In the genomic region with DNA sequence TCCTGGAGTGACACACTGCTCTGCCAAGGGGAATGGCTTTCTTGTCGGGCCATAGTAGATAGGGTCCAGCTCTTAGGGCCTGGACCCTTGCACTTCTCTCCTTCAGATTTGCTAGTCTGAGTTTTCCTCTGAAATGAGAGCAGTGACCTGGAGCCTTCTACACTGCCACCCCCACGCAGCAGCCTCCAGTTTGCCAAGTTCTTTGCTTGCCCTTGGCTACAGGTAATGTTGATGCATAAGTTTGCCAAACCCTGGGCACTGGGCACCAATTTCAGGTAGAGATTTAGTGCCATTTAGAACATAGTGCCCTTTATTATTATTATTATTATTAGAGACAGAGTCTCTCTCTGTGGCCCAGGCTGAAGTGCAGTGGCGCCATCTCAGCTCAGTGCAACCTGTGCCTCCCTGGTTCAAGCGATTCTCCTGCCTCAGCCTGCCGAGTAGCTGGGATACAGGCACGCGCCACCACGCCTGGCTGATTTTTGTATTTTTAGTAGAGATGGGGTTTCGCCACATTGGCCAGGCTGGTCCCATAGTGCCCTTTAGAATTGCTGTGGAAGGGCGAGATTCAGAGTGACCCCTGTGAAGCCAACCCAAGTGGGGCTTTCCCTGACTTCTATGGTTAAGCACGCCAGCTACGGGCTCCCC, we compare ENCODE assay signal across 16 cellular contexts. TPM values are rescaled to one million over a fixed set of nuclear protein-coding genes. Genes with fewer than 3 reads are reported as not detected.
DNase-seq lines count a peak whose midpoint lies in the region; ATAC-seq and TF ChIP-seq lines count a peak whose summit lies in the region.
"Had no signal": no experiment of that assay in that cellular context is flagged by ENCODE, and none has a peak within 500 bp of the region (broad histone marks: within the 10 kb centered on the region; RNA-seq: fewer than 3 reads in every experiment).

No MANE protein-coding gene starts in this region.

- peaks cover 98% of the 10 kb centered on the region for H3K79me2 ChIP-seq in SU-DHL-6 (ENCODE audit: insufficient read depth, low read length)
- H3K79me2 ChIP-seq in mesendoderm (ENCODE audit: control insufficient read depth, insufficient read depth, low read length) = no peaks in the 10 kb centered on the region

- no peak overlapping the region for H2BK12ac ChIP-seq in mesenchymal stem cell (ENCODE audit: low read length in 2 of 2)

- in situ Hi-C loops in IMR-90 (cut with MboI; ENCODE audit: low sequenced_read_pairs) = no loop called here

- POLR2A ChIA-PET in IMR-90 (lab: Charles Lee; ENCODE audit: unreplicated experiment) = no interaction called here

- H3K9ac ChIP-seq in IMR-90 (ENCODE audit: low read depth, low read length) (no peak overlapping the region), SU-DHL-6 (ENCODE audit: low read length) (peak overlapping the region; percentile 14; the same call in 1 of the 2 replicates), mesenchymal stem cell (ENCODE audit: low read length) (no peak overlapping the region), mesendoderm (ENCODE audit: low read length) (no peak overlapping the region)

- peaks cover 18% of the 10 kb centered on the region; the same call in 1 of the 2 replicates for H3F3A ChIP-seq in SU-DHL-6 (ENCODE audit: insufficient read depth)

- peak overlapping the region; percentile 21; the same call in 1 of the 2 replicates for H2AK5ac ChIP-seq in IMR-90 (ENCODE audit: low read depth, low read length)
- H2AK5ac ChIP-seq in mesenchymal stem cell (ENCODE audit: low read length, severe bottlenecking) = no peak overlapping the region
- no peak overlapping the region for H2AK5ac ChIP-seq in mesendoderm (ENCODE audit: low read length)

- no peak overlapping the region for H3K14ac ChIP-seq in IMR-90 (replicated peaks; ENCODE audit: low read depth, low read length)
- H3K14ac ChIP-seq in mesenchymal stem cell (ENCODE audit: low read length in 2 of 2) = peak overlapping the region in 1 of 2 experiments; percentile 65

- intact Hi-C loops in IMR-90 (cut with micrococcal nuclease) = no loop called here
- intact Hi-C loops in aorta (cut with DNase I) = no loop called here

- H3K27ac ChIP-seq in IMR-90 (ENCODE audit: insufficient read depth, low read length) (no peak overlapping the region), SU-DHL-6 (ENCODE audit: low read depth, low read length) (peak overlapping the region; percentile 30; the same call in 1 of the 2 replicates), mesenchymal stem cell (ENCODE audit: low read length, poor library complexity, severe bottlenecking) (no peak overlapping the region), aorta (ENCODE audit: low read depth in 1 of 2, low read length in 2 of 2) (no peak overlapping the region), mesendoderm (ENCODE audit: low read depth, low read length) (no peak overlapping the region)

- no peak overlapping the region for H2BK120ac ChIP-seq in IMR-90 (ENCODE audit: low read depth, low read length)
- H2BK120ac ChIP-seq in mesenchymal stem cell (ENCODE audit: low read depth, low read length) = no peak overlapping the region
- H2BK120ac ChIP-seq in mesendoderm (ENCODE audit: low read depth, low read length) = no peak overlapping the region

- dilution Hi-C loops in IMR-90 (cut with HindIII; ENCODE audit: low sequenced_read_pairs, unreplicated experiment) = no loop called here

- H3K4me1 ChIP-seq in IMR-90 (ENCODE audit: control insufficient read depth, insufficient read depth, low read length) (peaks cover 2% of the 10 kb centered on the region; the same call in 1 of the 2 replicates), mesenchymal stem cell (ENCODE audit: control insufficient read depth, insufficient read depth, low read depth, low read length) (peaks cover 2% of the 10 kb centered on the region), aorta (ENCODE audit: control insufficient read depth in 1 of 2, insufficient read depth in 2 of 2, low read length in 2 of 2) (no peaks in the 10 kb centered on the region), mesendoderm (ENCODE audit: control insufficient read depth, low read depth, low read length) (no peaks in the 10 kb centered on the region)

- WGBS in IMR-90 (ENCODE audit: extremely low coverage in 2 of 2, insufficient read length in 1 of 2), 2 experiments = no CpG with 5 or more reads among the region's 12 CpGs
- 96% methylated on average over 12 of the region's 12 CpGs for WGBS in mesenchymal stem cell
- 75 to 84% methylated on average over 12 of the region's 12 CpGs for WGBS in aorta, 2 donors
- WGBS in mesendoderm (ENCODE audit: extremely low coverage, insufficient coverage, low lambda C conversion rate) = no CpG with 5 or more reads among the region's 12 CpGs

- H4K8ac ChIP-seq in IMR-90 (ENCODE audit: low read depth in 2 of 2, low read length in 2 of 2) = no peak overlapping the region
- H4K8ac ChIP-seq in mesenchymal stem cell (ENCODE audit: low read length) = no peak overlapping the region
- H4K8ac ChIP-seq in mesendoderm (ENCODE audit: low read depth, low read length) = no peak overlapping the region

- no TSS peak for BruUV-seq in IMR-90 (replicated peaks; lab: Mats Ljungman, UMichigan)

- H2AFZ ChIP-seq in IMR-90 (replicated peaks; ENCODE audit: low read length, poor library complexity) (no peak overlapping the region), SU-DHL-6 (ENCODE audit: low read depth, low read length, severe bottlenecking) (no peak overlapping the region), mesenchymal stem cell (ENCODE audit: low read depth, low read length) (no peak overlapping the region)

- H3K18ac ChIP-seq in IMR-90 (ENCODE audit: low read depth, low read length) = no peak overlapping the region
- no peak overlapping the region for H3K18ac ChIP-seq in mesenchymal stem cell (ENCODE audit: low read depth in 1 of 2, low read length in 2 of 2)
- no peak overlapping the region for H3K18ac ChIP-seq in mesendoderm (ENCODE audit: low read length)

- H2AK9ac ChIP-seq in IMR-90 (replicated peaks; ENCODE audit: low read depth, low read length, poor library complexity) = no peak overlapping the region

- no peak overlapping the region for H2BK20ac ChIP-seq in IMR-90 (ENCODE audit: low read depth, low read length)

- H3K9me1 ChIP-seq in IMR-90 (ENCODE audit: insufficient read depth, low read length) = peaks cover 2% of the 10 kb centered on the region; the same call in 1 of the 2 replicates

- no peak overlapping the region for H2BK15ac ChIP-seq in IMR-90 (ENCODE audit: low read depth, low read length)
- H2BK15ac ChIP-seq in mesenchymal stem cell (ENCODE audit: low read depth, poor library complexity, severe bottlenecking) = peak overlapping the region; percentile 26
- no peak overlapping the region for H2BK15ac ChIP-seq in mesendoderm (replicated peaks; ENCODE audit: low read depth)

- H3K9me2 ChIP-seq in SU-DHL-6 (replicated peaks; ENCODE audit: insufficient read depth, low read length) = no peaks in the 10 kb centered on the region

- H3K23ac ChIP-seq in IMR-90 (ENCODE audit: low read depth, low read length) = no peak overlapping the region
- H3K23ac ChIP-seq in mesenchymal stem cell (ENCODE audit: low read length in 2 of 2) = no peak overlapping the region
- no peak overlapping the region for H3K23ac ChIP-seq in mesendoderm (ENCODE audit: low read length)

- H3K4ac ChIP-seq in IMR-90 (ENCODE audit: low read depth, low read length) (no peak overlapping the region), mesenchymal stem cell (ENCODE audit: low read depth in 1 of 2, low read length in 2 of 2) (no peak overlapping the region), mesendoderm (ENCODE audit: low read depth, low read length) (no peak overlapping the region)

- H3K36me3 ChIP-seq in IMR-90 (ENCODE audit: control insufficient read depth, insufficient read depth, low read length) (no peaks in the 10 kb centered on the region), SU-DHL-6 (ENCODE audit: low read length) (peaks cover 41% of the 10 kb centered on the region), mesenchymal stem cell (ENCODE audit: control insufficient read depth in 1 of 2, insufficient read depth in 2 of 2, low read depth in 1 of 2, low read length in 2 of 2) (no peaks in the 10 kb centered on the region), aorta (ENCODE audit: control insufficient read depth in 1 of 2, insufficient read depth in 2 of 2, low read length in 1 of 2) (no peaks in the 10 kb centered on the region), mesendoderm (ENCODE audit: control insufficient read depth, insufficient read depth, low read length) (no peaks in the 10 kb centered on the region)

- TF ChIP-seq CTCF in IMR-90 (conservative IDR thresholded peaks at IDR 0.05; ENCODE audit: low read depth, low read length) (no peak), SU-DHL-6 (IDR thresholded peaks at IDR 0.05; ENCODE audit: insufficient read depth, low read length, poor library complexity, severe bottlenecking) (no peak)

- H4K91ac ChIP-seq in IMR-90 (ENCODE audit: insufficient read depth, low read depth, low read length) (no peak overlapping the region), mesenchymal stem cell (ENCODE audit: low read length) (no peak overlapping the region)

- H3K4me3 ChIP-seq in IMR-90 (ENCODE audit: insufficient read depth, low read depth, low read length) = no peak overlapping the region
- H3K4me3 ChIP-seq in SU-DHL-6 (ENCODE audit: insufficient read depth, low read length, poor library complexity, severe bottlenecking) = no peak overlapping the region
- no peak overlapping the region for H3K4me3 ChIP-seq in mesenchymal stem cell (ENCODE audit: insufficient read depth in 1 of 2, low read depth in 1 of 2, low read length in 2 of 2)
- no peak overlapping the region for H3K4me3 ChIP-seq in aorta (ENCODE audit: low read length in 2 of 2)
- H3K4me3 ChIP-seq in mesendoderm (ENCODE audit: low read length) = no peak overlapping the region

- H2BK5ac ChIP-seq in IMR-90 (ENCODE audit: low read depth, low read length, poor library complexity, severe bottlenecking) (no peak overlapping the region), mesenchymal stem cell (ENCODE audit: low read depth, low read length, poor library complexity, severe bottlenecking) (no peak overlapping the region), mesendoderm (ENCODE audit: low read length) (no peak overlapping the region)

- H3K79me1 ChIP-seq in IMR-90 (ENCODE audit: low read depth in 1 of 2, low read length in 2 of 2) (peaks cover 15 to 32% of the 10 kb centered on the region in 2 experiments), mesenchymal stem cell (replicated peaks; ENCODE audit: low read length, poor library complexity, severe bottlenecking) (no peaks in the 10 kb centered on the region), mesendoderm (ENCODE audit: low read length) (no peaks in the 10 kb centered on the region)

- H3K27me3 ChIP-seq in IMR-90 (ENCODE audit: control insufficient read depth, insufficient read depth, low read length) (no peaks in the 10 kb centered on the region), SU-DHL-6 (ENCODE audit: low read length) (no peaks in the 10 kb centered on the region), mesenchymal stem cell (ENCODE audit: control insufficient read depth in 1 of 2, insufficient read depth in 1 of 2, low read length in 2 of 2) (no peaks in the 10 kb centered on the region), aorta (ENCODE audit: control insufficient read depth in 1 of 2, insufficient read depth in 2 of 2, low read length in 1 of 2) (no peaks in the 10 kb centered on the region), mesendoderm (ENCODE audit: insufficient read depth, low read length, poor library complexity) (no peaks in the 10 kb centered on the region)

- DNase-seq in IMR-90 (no peak), mesenchymal stem cell (no peak), aorta (no peak), retina (no peak), mesendoderm (no peak), DMS153 (lab: John Stamatoyannopoulos, UW) (no peak)
- DNase-seq: C1 segment of cervical spinal cord; Calu3; CD4-positive, alpha-beta memory T cell; COR-L47; DND-41; EL; GF-D8; GOT3 had no signal

- no peak for TF ChIP-seq RAD21 in IMR-90 (IDR thresholded peaks at IDR 0.05; ENCODE audit: low read length)

- ATAC-seq in IMR-90 (ENCODE audit: low read depth) (no peak), aorta (ENCODE audit: low FRiP score) (peak; percentile 15)
- ATAC-seq: HCT116 had no signal

- CTCF ChIA-PET in IMR-90 (lab: Yijun Ruan, JAX) = no interaction called here

- H3K4me2 ChIP-seq in IMR-90 (ENCODE audit: low read depth, low read length) (no peak overlapping the region), SU-DHL-6 (ENCODE audit: low read depth, low read length, poor library complexity, severe bottlenecking) (peak overlapping the region; percentile 16), mesenchymal stem cell (ENCODE audit: low read length, poor library complexity, severe bottlenecking) (no peak overlapping the region), mesendoderm (ENCODE audit: low read length) (no peak overlapping the region)

- H4K5ac ChIP-seq in IMR-90 (ENCODE audit: low read depth, low read length) (no peak overlapping the region), mesendoderm (ENCODE audit: low read length) (no peak overlapping the region)

- no peaks in the 10 kb centered on the region for H4K20me1 ChIP-seq in IMR-90 (ENCODE audit: insufficient read depth, low read length)
- peaks cover 22% of the 10 kb centered on the region for H4K20me1 ChIP-seq in SU-DHL-6 (ENCODE audit: low read depth, low read length)

- TF ChIP-seq POLR2A in IMR-90 (IDR thresholded peaks at IDR 0.05; ENCODE audit: low read depth, low read length) = no peak

- H3K9me3 ChIP-seq in IMR-90 (ENCODE audit: control insufficient read depth, insufficient read depth, low read length) = no peaks in the 10 kb centered on the region
- H3K9me3 ChIP-seq in SU-DHL-6 (ENCODE audit: insufficient read depth, low read length) = no peaks in the 10 kb centered on the region
- H3K9me3 ChIP-seq in mesenchymal stem cell (ENCODE audit: control insufficient read depth, low read length) = no peaks in the 10 kb centered on the region
- H3K9me3 ChIP-seq in aorta (ENCODE audit: control insufficient read depth, low read length) = no peaks in the 10 kb centered on the region

- H3K56ac ChIP-seq in IMR-90 (ENCODE audit: extremely low read depth, insufficient read depth, low read length) = no peak overlapping the region
- no peak overlapping the region for H3K56ac ChIP-seq in mesendoderm (ENCODE audit: low read length)

RNA-seq across cellular contexts. Expression of a gene that starts 14.5 kb away (rescaled TPM):
- total RNA-seq in IMR-90 (2012; rRNA removed) = 7.3 and 8.1 TPM in 2 replicates
- polyA plus RNA-seq in IMR-90 (2012; rRNA removed) = 13.9 and 15.2 TPM in 2 replicates
- 8.0 and 14.9 TPM in 2 replicates for polyA plus RNA-seq in IMR-90 (2012; cell fraction: cytosol; rRNA removed)
- 39.3 and 53.7 TPM in 2 replicates for polyA plus RNA-seq in IMR-90 (2012; cell fraction: nucleus; rRNA removed; ENCODE audit: low replicate concordance)
- polyA plus RNA-seq in mesenchymal stem cell (2013, experiment 1 of 2) = 5.2 TPM
- 4.3 TPM for polyA plus RNA-seq in mesenchymal stem cell (2013, experiment 2 of 2)
- 10 to 100 TPM; 14.4 to 15.4 TPM for total RNA-seq in aorta
- 100 to 1,000 TPM in 1 of 2 donors, 10 to 100 TPM in 1; 12.4 to 100 TPM for polyA plus RNA-seq in aorta
- 3.6 TPM for polyA plus RNA-seq in mesendoderm (2013, experiment 1 of 2)
- polyA plus RNA-seq in mesendoderm (2013, experiment 2 of 2) = 4.5 TPM
